9 cellular contexts compared by ENCODE assay signal in the genomic region with DNA sequence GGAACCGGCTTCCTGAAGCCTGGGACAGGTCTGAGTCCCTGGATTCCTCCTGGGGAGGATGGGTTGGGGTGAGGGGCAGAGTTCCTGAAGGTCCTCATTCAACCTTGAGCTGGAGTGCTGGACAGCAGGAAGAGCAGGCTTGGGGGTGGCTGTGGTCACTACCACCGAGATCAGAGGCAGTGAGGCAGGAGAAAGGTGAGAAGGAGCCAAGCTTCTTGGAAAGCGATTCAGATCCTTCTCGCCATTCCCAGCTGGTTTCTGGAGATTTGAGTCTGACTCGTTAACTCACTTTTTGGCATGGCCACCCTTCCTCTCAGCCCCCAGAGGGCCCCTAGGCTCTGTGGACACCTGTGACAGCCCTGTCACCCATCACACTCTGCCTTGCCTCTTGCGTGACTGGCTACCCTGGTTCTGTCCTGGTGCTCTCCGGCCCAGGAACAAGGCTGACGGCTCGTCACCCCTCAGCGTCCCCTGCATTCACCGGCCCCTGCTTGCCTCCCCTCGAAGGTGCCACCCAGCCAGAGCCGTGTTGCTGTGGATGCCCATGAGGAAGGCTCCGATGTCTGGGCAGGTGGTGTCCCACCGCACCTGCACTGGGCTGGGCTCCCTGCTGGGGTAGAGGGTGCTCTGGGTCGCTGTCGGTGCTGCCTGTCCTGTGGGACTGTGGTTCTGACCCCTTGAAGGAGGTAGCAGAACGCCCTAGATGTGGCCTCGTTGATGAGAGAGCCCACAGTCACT. TPM values are rescaled to one million over a fixed set of nuclear protein-coding genes. Genes with fewer than 3 reads are reported as not detected.
DNase-seq lines count a peak whose midpoint lies in the region; ATAC-seq and TF ChIP-seq lines count a peak whose summit lies in the region.
"Had no signal": no experiment of that assay in that cellular context is flagged by ENCODE, and none has a peak within 500 bp of the region (broad histone marks: within the 10 kb centered on the region; RNA-seq: fewer than 3 reads in every experiment).

No MANE protein-coding gene starts in this region.

- WGBS in right lobe of liver (ENCODE audit: insufficient coverage, low coverage, low lambda C conversion rate, missing lambda C conversion rate) = 44% methylated on average over 6 of the region's 19 CpGs

- TF ChIP-seq CTCF in brain microvascular endothelial cell (IDR thresholded peaks at IDR 0.05; ENCODE audit: low read depth, low read length, missing control alignments) (no peak), right lobe of liver (IDR thresholded peaks at IDR 0.05) (no peak)

- H3K27ac ChIP-seq in brain microvascular endothelial cell (peak overlapping the region; percentile 96), right lobe of liver (peak overlapping the region; percentile 26 to 49 (median 29)), temporal lobe (ENCODE audit: low read depth, low read length) (peak overlapping the region; percentile 90)

- DNase-seq in HT1080 (ENCODE audit: low read depth) (peak; percentile 30), brain microvascular endothelial cell (no peak), right lobe of liver (no peak), 8988T (no peak), NCI-H524 treated with DMSO at 0.1 percent for 48 hours (lab: John Stamatoyannopoulos, UW) (no peak)
- DNase-seq: activated CD4-positive, alpha-beta T cell treated with anti-CD3 and anti-CD28 coated beads, Interleukin-2, amount 10 ng/mL, durations not matched to agents 24 days and 14 days had no signal

- intact Hi-C loops in right lobe of liver (cut with DNase I) = no loop called here

- TF ChIP-seq POLR2A in right lobe of liver (IDR thresholded peaks at IDR 0.05) = no peak

- in situ Hi-C loops in brain microvascular endothelial cell (cut with HindIII; ENCODE audit: low pct_ligation_motif_present, low sequenced_read_pairs) = no loop called here

- no peaks in the 10 kb centered on the region for H3K36me3 ChIP-seq in brain microvascular endothelial cell (replicated peaks)
- no peaks in the 10 kb centered on the region for H3K36me3 ChIP-seq in right lobe of liver

- H3K4me3 ChIP-seq in brain microvascular endothelial cell (ENCODE audit: low read depth, low read length) = peak overlapping the region; percentile 20
- no peak overlapping the region for H3K4me3 ChIP-seq in right lobe of liver

- ATAC-seq in right lobe of liver (no peak), GM18517 (IDR thresholded peaks at IDR 0.05; ENCODE audit: unreplicated experiment) (no peak), GM18498 (IDR thresholded peaks at IDR 0.05; ENCODE audit: unreplicated experiment) (no peak)

- H3K4me1 ChIP-seq in right lobe of liver = no peaks in the 10 kb centered on the region

- no peaks in the 10 kb centered on the region for H3K9me3 ChIP-seq in right lobe of liver

- no peaks in the 10 kb centered on the region for H3K27me3 ChIP-seq in brain microvascular endothelial cell (replicated peaks)
- no peaks in the 10 kb centered on the region for H3K27me3 ChIP-seq in right lobe of liver

RNA-seq across cellular contexts. Expression of gene TIMP2, which starts 9.7 kb away (rescaled TPM):
- 78.0 and 119 TPM in 2 replicates for total RNA-seq in HT1080 (2014; rRNA removed; shearing (Covaris generic))
- polyA plus RNA-seq in HT1080 (2015; cell fraction: cytosol; rRNA removed) = 236 and 260 TPM in 2 replicates
- polyA plus RNA-seq in HT1080 (2015; cell fraction: nucleus; rRNA removed) = 188 and 206 TPM in 2 replicates
- total RNA-seq in right lobe of liver = 10 to 100 TPM; 18.9 to 36.1 (median 26.7) TPM
- total RNA-seq in temporal lobe = 70.6 TPM

RNA-seq across cellular contexts. Expression of gene CEP295NL, which starts 31.8 kb away (rescaled TPM):
- 0.27 and 0.55 TPM in 2 replicates for total RNA-seq in HT1080 (2014; rRNA removed; shearing (Covaris generic))
- 0.06 and 0.45 TPM in 2 replicates for polyA plus RNA-seq in HT1080 (2015; cell fraction: cytosol; rRNA removed)
- polyA plus RNA-seq in HT1080 (2015; cell fraction: nucleus; rRNA removed) = 0.61 and 0.65 TPM in 2 replicates
- total RNA-seq in right lobe of liver = 1 to 10 TPM in 1 of 6 experiments, under 1 TPM in 5; 0.19 to 1.0 (median 0.53) TPM
- 1.7 TPM for total RNA-seq in temporal lobe

RNA-seq across cellular contexts. Expression of gene LGALS3BP, which starts 44.9 kb away (rescaled TPM):
- total RNA-seq in HT1080 (2014; rRNA removed; shearing (Covaris generic)) = 375 and 383 TPM in 2 replicates
- 219 and 224 TPM in 2 replicates for polyA plus RNA-seq in HT1080 (2015; cell fraction: cytosol; rRNA removed)
- polyA plus RNA-seq in HT1080 (2015; cell fraction: nucleus; rRNA removed) = 730 and 904 TPM in 2 replicates
- 100 to 1,000 TPM in 4 of 6 experiments, 10 to 100 TPM in 2; 82.8 to 257 (median 121) TPM for total RNA-seq in right lobe of liver
- total RNA-seq in temporal lobe = 19.7 TPM

Comparison
In these comparisons a context has a peak if more than half of its experiments do, and no peak if none do; other contexts are left out.
1. H3K27ac ChIP-seq: peak in every context shown above with its lines; median percentile 96 in brain microvascular endothelial cell; 90 in temporal lobe; 29 in right lobe of liver.